Comparison of ENCODE assay signal across 10 cellular contexts in genomic region chr7:28155019-28155660, GRCh38. TPM values are rescaled to one million over a fixed set of nuclear protein-coding genes. Genes with fewer than 3 reads are reported as not detected.
A peak's percentile ranks its signal among the peaks of the same experiment; 100 is the strongest.
DNase-seq lines count a peak whose midpoint lies in the region; ATAC-seq and TF ChIP-seq lines count a peak whose summit lies in the region.
"Had no signal": no experiment of that assay in that cellular context is flagged by ENCODE, and none has a peak within 500 bp of the region (broad histone marks: within the 10 kb centered on the region; RNA-seq: fewer than 3 reads in every experiment).

No MANE protein-coding gene starts in this region.

- no peaks in the 10 kb centered on the region for H3K27me3 ChIP-seq in endodermal cell (ENCODE audit: control insufficient read depth, insufficient read depth, low read length, poor library complexity, severe bottlenecking)

- no peak overlapping the region for H3K9ac ChIP-seq in endodermal cell (ENCODE audit: extremely low read depth, low read length, poor library complexity, severe bottlenecking)

- no peak overlapping the region for H3K4me3 ChIP-seq in endodermal cell (ENCODE audit: low read length)
- H3K4me3 ChIP-seq: thoracic aorta had no signal

- peaks cover 8% of the 10 kb centered on the region for H3K4me1 ChIP-seq in endodermal cell (ENCODE audit: control insufficient read depth, insufficient read depth, low read length)

- peaks cover 6% of the 10 kb centered on the region for H3K27me3 Mint-ChIP-seq in T-helper 1 cell treated with Interleukin-12 subunit alpha and Interleukin-12 subunit beta and Interleukin-4 antibody, amounts not matched to agents 30 μg/mL and 1 μg/mL, for 36 hours (ENCODE audit: low read depth)
- H3K27me3 Mint-ChIP-seq in stimulated activated naive CD8-positive, alpha-beta T cell treated with anti-CD3 and anti-CD28 coated beads, Interleukin-15, amount 100 ng/mL, for 72 hours: no peaks in the 10 kb centered on the region
- H3K27me3 Mint-ChIP-seq in endodermal cell (ENCODE audit: insufficient read depth): no peaks in the 10 kb centered on the region

- no peak for TF ChIP-seq CTCF in endodermal cell (conservative IDR thresholded peaks at IDR 0.05)

- H3K9me3 Mint-ChIP-seq in T-helper 1 cell treated with Interleukin-12 subunit alpha and Interleukin-12 subunit beta and Interleukin-4 antibody, amounts not matched to agents 30 μg/mL and 1 μg/mL, for 36 hours: no peaks in the 10 kb centered on the region
- H3K9me3 Mint-ChIP-seq in stimulated activated naive CD8-positive, alpha-beta T cell treated with anti-CD3 and anti-CD28 coated beads, Interleukin-15, amount 100 ng/mL, for 72 hours: no peaks in the 10 kb centered on the region
- H3K9me3 Mint-ChIP-seq in endodermal cell: no peaks in the 10 kb centered on the region

- no peaks in the 10 kb centered on the region for H3K9me3 ChIP-seq in endodermal cell (ENCODE audit: control insufficient read depth, low read length)
- H3K9me3 ChIP-seq: thoracic aorta had no signal

- H3K4me1 Mint-ChIP-seq in T-helper 1 cell treated with Interleukin-12 subunit alpha and Interleukin-12 subunit beta and Interleukin-4 antibody, amounts not matched to agents 30 μg/mL and 1 μg/mL, for 36 hours (ENCODE audit: low read depth): peaks cover 28% of the 10 kb centered on the region
- H3K4me1 Mint-ChIP-seq in stimulated activated naive CD8-positive, alpha-beta T cell treated with anti-CD3 and anti-CD28 coated beads, Interleukin-15, amount 100 ng/mL, for 72 hours: peaks cover 73% of the 10 kb centered on the region
- H3K4me1 Mint-ChIP-seq in endodermal cell: peaks cover 45% of the 10 kb centered on the region

- no peak overlapping the region for H3K27ac ChIP-seq in endodermal cell (ENCODE audit: low read depth, low read length)
- H3K27ac ChIP-seq: thoracic aorta had no signal

- intact Hi-C loops in Right ventricle myocardium superior (cut with DNase I): no loop called here
- intact Hi-C loops in Right ventricle myocardium inferior (cut with DNase I): no loop called here

- ATAC-seq in Right ventricle myocardium superior (ENCODE audit: poor library complexity) (peak; percentile 36), Right ventricle myocardium inferior (no peak), HG03025 (IDR thresholded peaks at IDR 0.05; ENCODE audit: low FRiP score, unreplicated experiment) (peak; percentile 92)
- ATAC-seq in stimulated activated naive CD8-positive, alpha-beta T cell treated with anti-CD3 and anti-CD28 coated beads, Interleukin-15, amount 100 ng/mL, for 72 hours: peak; percentile 86

- DNase-seq in Right ventricle myocardium superior (no peak), Right ventricle myocardium inferior (ENCODE audit: missing footprints) (no peak), endodermal cell (no peak), NCI-H187 (lab: John Stamatoyannopoulos, UW) (no peak)
- peak; percentile 40 to 49 for DNase-seq in stimulated activated naive CD8-positive, alpha-beta T cell treated with anti-CD3 and anti-CD28 coated beads, Interleukin-15, amount 100 ng/mL, for 72 hours
- no peak for DNase-seq in activated CD8-positive, alpha-beta memory T cell treated with anti-CD3 and anti-CD28 coated beads, Interleukin-2, amount 50 U/mL, for 4 hours
- DNase-seq: DND-41 had no signal

- peak overlapping the region; percentile 24 for H3K27ac Mint-ChIP-seq in T-helper 1 cell treated with Interleukin-12 subunit alpha and Interleukin-12 subunit beta and Interleukin-4 antibody, amounts not matched to agents 30 μg/mL and 1 μg/mL, for 36 hours
- H3K27ac Mint-ChIP-seq in stimulated activated naive CD8-positive, alpha-beta T cell treated with anti-CD3 and anti-CD28 coated beads, Interleukin-15, amount 100 ng/mL, for 72 hours: peak overlapping the region; percentile 59 to 61
- H3K27ac Mint-ChIP-seq in endodermal cell: no peak overlapping the region

- peak overlapping the region; percentile 32 for H3K4me3 Mint-ChIP-seq in T-helper 1 cell treated with Interleukin-12 subunit alpha and Interleukin-12 subunit beta and Interleukin-4 antibody, amounts not matched to agents 30 μg/mL and 1 μg/mL, for 36 hours
- peak overlapping the region; percentile 41 to 60 for H3K4me3 Mint-ChIP-seq in stimulated activated naive CD8-positive, alpha-beta T cell treated with anti-CD3 and anti-CD28 coated beads, Interleukin-15, amount 100 ng/mL, for 72 hours
- no peak overlapping the region for H3K4me3 Mint-ChIP-seq in endodermal cell

- H3K36me3 ChIP-seq in endodermal cell (ENCODE audit: control insufficient read depth, insufficient read depth, low read length): no peaks in the 10 kb centered on the region
- H3K36me3 ChIP-seq: thoracic aorta had no signal

- 92% methylated on average over 2 of the region's 3 CpGs; no CpG with 5 or more reads in 1 of the 2 experiments for WGBS in endodermal cell (ENCODE audit: insufficient coverage in 1 of 2, insufficient read length in 1 of 2), 2 experiments

- H3K36me3 Mint-ChIP-seq in T-helper 1 cell treated with Interleukin-12 subunit alpha and Interleukin-12 subunit beta and Interleukin-4 antibody, amounts not matched to agents 30 μg/mL and 1 μg/mL, for 36 hours (ENCODE audit: low read depth): no peaks in the 10 kb centered on the region
- peaks cover 11% of the 10 kb centered on the region for H3K36me3 Mint-ChIP-seq in endodermal cell (ENCODE audit: low read depth)

RNA-seq across cellular contexts. Expression of gene JAZF1, which starts 25.5 kb away (rescaled TPM):
- total RNA-seq in Right ventricle myocardium superior (22.1 TPM), Right ventricle myocardium inferior (25.6 TPM), endodermal cell (10 to 100 TPM; 18.3 to 33.6 TPM)
- 12.5 TPM for polyA plus RNA-seq in endodermal cell (2013, experiment 1 of 2)
- polyA plus RNA-seq in endodermal cell (2013, experiment 2 of 2): 11.2 TPM

Comparison
In these comparisons a context has a peak if more than half of its experiments do, and no peak if none do; other contexts are left out.
1. DNase-seq: peak in stimulated activated naive CD8-positive, alpha-beta T cell treated with anti-CD3 and anti-CD28 coated beads, Interleukin-15, amount 100 ng/mL, for 72 hours (2 of 2); none in Right ventricle myocardium superior (single experiment), Right ventricle myocardium inferior (single experiment), endodermal cell (single experiment), NCI-H187 (0 of 2) and activated CD8-positive, alpha-beta memory T cell treated with anti-CD3 and anti-CD28 coated beads, Interleukin-2, amount 50 U/mL, for 4 hours (single experiment).